16 cellular contexts compared by ENCODE assay signal in the genomic region with DNA sequence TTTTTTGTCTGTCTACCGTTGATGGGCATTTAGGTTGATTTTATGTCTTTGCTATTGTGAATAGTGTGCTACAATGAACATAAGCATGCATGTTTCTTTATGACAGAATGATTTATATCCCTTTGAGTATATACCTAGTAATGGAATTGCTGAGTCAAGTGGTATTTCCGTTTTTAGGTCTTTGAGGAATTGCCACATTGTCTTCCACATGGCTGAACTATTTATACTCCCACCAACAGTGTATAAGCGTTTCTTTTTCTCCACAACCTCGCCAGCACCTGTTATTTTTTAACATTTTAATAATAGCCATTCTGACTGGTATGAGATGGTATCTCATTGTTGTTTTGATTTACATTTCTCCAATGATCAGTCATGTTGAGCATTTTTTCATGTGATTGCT.
DNase-seq lines count a peak whose midpoint lies in the region; ATAC-seq and TF ChIP-seq lines count a peak whose summit lies in the region.
"Had no signal": no experiment of that assay in that cellular context is flagged by ENCODE, and none has a peak within 500 bp of the region (broad histone marks: within the 10 kb centered on the region; RNA-seq: fewer than 3 reads in every experiment).

No MANE protein-coding gene starts in this region.

- DNase-seq in left ventricle myocardium inferior (no peak), heart right ventricle (no peak), astrocyte of the spinal cord (ENCODE audit: low read depth, low spot score) (peak; percentile 66), glomerular visceral epithelial cell (ENCODE audit: extremely low spot score) (peak; percentile 42), AG08395 (ENCODE audit: low spot score) (no peak)
- no peak for DNase-seq in central memory CD4-positive, alpha-beta T cell
- DNase-seq: activated CD4-positive, alpha-beta T cell treated with anti-CD3 and anti-CD28 coated beads for 36 hours; activated gamma-delta T cell; CD4-positive, alpha-beta T cell; DND-41; effector CD4-positive, alpha-beta T cell; SIG-M5; stimulated activated naive B cell treated with anti-CD40 and anti-IgM and Interleukin-4, amounts not matched to agents 10 μg/mL and 1 μg/mL and 100 μg/mL, for 72 hours; T1000 had no signal

- H3K4me3 ChIP-seq in left ventricle myocardium inferior (no peak overlapping the region), heart right ventricle (no peak overlapping the region), astrocyte of the spinal cord (ENCODE audit: low read depth, low read length) (no peak overlapping the region)

- ATAC-seq in heart right ventricle (no peak), HG03095 (IDR thresholded peaks at IDR 0.05; ENCODE audit: unreplicated experiment) (no peak), HG03097 (IDR thresholded peaks at IDR 0.05; ENCODE audit: low FRiP score, unreplicated experiment) (no peak)
- ATAC-seq: activated CD4-positive, alpha-beta T cell treated with anti-CD3 and anti-CD28 coated beads for 36 hours; stimulated activated naive B cell treated with anti-CD40 and anti-IgM and Interleukin-4, amounts not matched to agents 10 μg/mL and 1 μg/mL and 100 μg/mL, for 72 hours had no signal

- in situ Hi-C loops in astrocyte of the spinal cord (cut with HindIII; ENCODE audit: low sequenced_read_pairs): no loop called here

- intact Hi-C loops in left ventricle myocardium inferior (cut with micrococcal nuclease) (no loop called here), heart right ventricle (cut with DNase I) (no loop called here)

- H3K36me3 ChIP-seq in left ventricle myocardium inferior (no peaks in the 10 kb centered on the region), heart right ventricle (no peaks in the 10 kb centered on the region)

- peak overlapping the region; percentile 72 for H3K27ac ChIP-seq in left ventricle myocardium inferior (replicated peaks)
- H3K27ac ChIP-seq in heart right ventricle: peak overlapping the region in 2 of 10 donors; percentile 29 to 65

- H3K4me1 ChIP-seq in left ventricle myocardium inferior (peaks cover 20% of the 10 kb centered on the region), heart right ventricle (peaks cover 5 to 21% (median 19%) of the 10 kb centered on the region in 9 donors)

- 61 to 63% methylated on average over 4 of the region's 4 CpGs for WGBS in heart right ventricle, 2 donors

- H3K27me3 ChIP-seq in left ventricle myocardium inferior (ENCODE audit: low read depth): no peaks in the 10 kb centered on the region
- no peaks in the 10 kb centered on the region for H3K27me3 ChIP-seq in heart right ventricle

- TF ChIP-seq CTCF in left ventricle myocardium inferior (IDR thresholded peaks at IDR 0.05; ENCODE audit: borderline replicate concordance) (no peak), heart right ventricle (IDR thresholded peaks at IDR 0.05) (no peak), astrocyte of the spinal cord (IDR thresholded peaks at IDR 0.05; ENCODE audit: low read depth, low read length) (no peak)

- peaks cover 15% of the 10 kb centered on the region for H3K9me3 ChIP-seq in left ventricle myocardium inferior (replicated peaks)
- peaks cover 0 to 20% (median 10%) of the 10 kb centered on the region in 11 donors for H3K9me3 ChIP-seq in heart right ventricle

Comparison
In these comparisons a context has a peak if more than half of its experiments do, and no peak if none do; other contexts are left out.
1. DNase-seq: peak in astrocyte of the spinal cord (single experiment) and glomerular visceral epithelial cell (single experiment); none in left ventricle myocardium inferior (single experiment), heart right ventricle (0 of 2), central memory CD4-positive, alpha-beta T cell (single experiment) and AG08395 (single experiment).